8 cellular contexts compared by ENCODE assay signal in genomic region chr17:50541402-50541915, GRCh38. TPM values are rescaled to one million over a fixed set of nuclear protein-coding genes. Genes with fewer than 3 reads are reported as not detected.
A peak's percentile ranks its signal among the peaks of the same experiment; 100 is the strongest.
DNase-seq lines count a peak whose midpoint lies in the region; ATAC-seq and TF ChIP-seq lines count a peak whose summit lies in the region.

No MANE protein-coding gene starts in this region.

- H3K4me3 Mint-ChIP-seq in stimulated activated naive CD8-positive, alpha-beta T cell treated with anti-CD3 and anti-CD28 coated beads, Interleukin-15, Interleukin-2, amounts not matched to agents 100 ng/mL and 50 ng/mL, for 24 hours: peak overlapping the region; percentile 76

- H3K27me3 ChIP-seq in breast epithelium: no peaks in the 10 kb centered on the region
- no peaks in the 10 kb centered on the region for H3K27me3 ChIP-seq in muscle layer of colon (ENCODE audit: control insufficient read depth in 1 of 2, insufficient read depth in 2 of 2, low read length in 2 of 2)

- no peak for ATAC-seq in stimulated activated naive CD8-positive, alpha-beta T cell treated with anti-CD3 and anti-CD28 coated beads, Interleukin-15, Interleukin-2, amounts not matched to agents 100 U/mL and 50 U/mL, for 24 hours

- no peaks in the 10 kb centered on the region for H3K36me3 ChIP-seq in breast epithelium
- no peaks in the 10 kb centered on the region for H3K36me3 ChIP-seq in muscle layer of colon (ENCODE audit: insufficient read depth, low read length)

- TF ChIP-seq POLR2A in breast epithelium (IDR thresholded peaks at IDR 0.05): no peak

- no peaks in the 10 kb centered on the region for H3K36me3 Mint-ChIP-seq in stimulated activated naive CD8-positive, alpha-beta T cell treated with anti-CD3 and anti-CD28 coated beads, Interleukin-15, Interleukin-2, amounts not matched to agents 100 ng/mL and 50 ng/mL, for 24 hours (ENCODE audit: low read depth)

- H3K9me3 Mint-ChIP-seq in stimulated activated naive CD8-positive, alpha-beta T cell treated with anti-CD3 and anti-CD28 coated beads, Interleukin-15, Interleukin-2, amounts not matched to agents 100 ng/mL and 50 ng/mL, for 24 hours: no peaks in the 10 kb centered on the region

- DNase-seq in stimulated activated naive CD8-positive, alpha-beta T cell treated with anti-CD3 and anti-CD28 coated beads, Interleukin-15, Interleukin-2, amounts not matched to agents 100 U/mL and 50 U/mL, for 24 hours: no peak
- DNase-seq in breast epithelium (ENCODE audit: low spot score in 2 of 2) (no peak), T1000 (lab: John Stamatoyannopoulos, UW) (no peak), SKM-1 (lab: John Stamatoyannopoulos, UW; ENCODE audit: unreplicated experiment) (no peak)
- no peak for DNase-seq in activated effector memory CD4-positive, alpha-beta T cell treated with anti-CD3 and anti-CD28 coated beads, Interleukin-2, amount 50 U/mL, for 16 hours
- no peak for DNase-seq in stimulated activated CD4-positive, alpha-beta T cell treated with anti-CD3 and anti-CD28 coated beads, Interleukin-4, amount 100 ng/mL, for 4 hours

- H3K27ac Mint-ChIP-seq in stimulated activated naive CD8-positive, alpha-beta T cell treated with anti-CD3 and anti-CD28 coated beads, Interleukin-15, Interleukin-2, amounts not matched to agents 100 ng/mL and 50 ng/mL, for 24 hours: no peak overlapping the region

- H3K9ac ChIP-seq in muscle layer of colon (ENCODE audit: low read length): peak overlapping the region; percentile 44

- H3K4me3 ChIP-seq in breast epithelium (peak overlapping the region; percentile 49 to 69 (median 62)), muscle layer of colon (ENCODE audit: low read depth in 1 of 2, low read length in 2 of 2) (peak overlapping the region; percentile 53 to 81)

- H3K27ac ChIP-seq in breast epithelium (peak overlapping the region; percentile 80 to 82), muscle layer of colon (ENCODE audit: low read depth, low read length) (peak overlapping the region; percentile 78)

- no peaks in the 10 kb centered on the region for H3K9me3 ChIP-seq in breast epithelium
- no peaks in the 10 kb centered on the region for H3K9me3 ChIP-seq in muscle layer of colon (ENCODE audit: low read length)

- H3K27me3 Mint-ChIP-seq in stimulated activated naive CD8-positive, alpha-beta T cell treated with anti-CD3 and anti-CD28 coated beads, Interleukin-15, Interleukin-2, amounts not matched to agents 100 ng/mL and 50 ng/mL, for 24 hours: peaks cover 6% of the 10 kb centered on the region

- intact Hi-C loops in breast epithelium (cut with DNase I; ENCODE audit: low total_unique reads): loop anchor here (10.0 kb wide), 1 partner anchor 303 kb away; no protein-coding TSS in a partner anchor

- H3K4me1 Mint-ChIP-seq in stimulated activated naive CD8-positive, alpha-beta T cell treated with anti-CD3 and anti-CD28 coated beads, Interleukin-15, Interleukin-2, amounts not matched to agents 100 ng/mL and 50 ng/mL, for 24 hours (ENCODE audit: low read depth): peaks cover 15% of the 10 kb centered on the region

- TF ChIP-seq CTCF in breast epithelium (IDR thresholded peaks at IDR 0.05): no peak

- H3K4me1 ChIP-seq in breast epithelium (no peaks in the 10 kb centered on the region), muscle layer of colon (ENCODE audit: insufficient read depth, low read length) (peaks cover 17% of the 10 kb centered on the region)

RNA-seq across cellular contexts. Expression of gene SPATA20, which starts 5.5 kb away (rescaled TPM):
- 10 to 100 TPM; 52.4 to 62.3 (median 58.4) TPM for total RNA-seq in breast epithelium

RNA-seq across cellular contexts. Expression of gene EPN3, which starts 8.9 kb away (rescaled TPM):
- total RNA-seq in breast epithelium: 10 to 100 TPM in 1 of 3 donors, 1 to 10 TPM in 1, not detected in 1; 8.2 to 32.8 TPM

RNA-seq across cellular contexts. Expression of gene CACNA1G, which starts 19.1 kb away (rescaled TPM):
- 1 to 10 TPM in 2 of 3 donors, under 1 TPM in 1; 0.32 to 2.6 (median 2.3) TPM for total RNA-seq in breast epithelium

RNA-seq across cellular contexts. Expression of gene MYCBPAP, which starts 33.2 kb away (rescaled TPM):
- total RNA-seq in breast epithelium: 1 to 10 TPM in 2 of 3 donors, under 1 TPM in 1; 0.66 to 1.9 (median 1.3) TPM
